3 cellular contexts compared by ENCODE assay signal in the genomic region with DNA sequence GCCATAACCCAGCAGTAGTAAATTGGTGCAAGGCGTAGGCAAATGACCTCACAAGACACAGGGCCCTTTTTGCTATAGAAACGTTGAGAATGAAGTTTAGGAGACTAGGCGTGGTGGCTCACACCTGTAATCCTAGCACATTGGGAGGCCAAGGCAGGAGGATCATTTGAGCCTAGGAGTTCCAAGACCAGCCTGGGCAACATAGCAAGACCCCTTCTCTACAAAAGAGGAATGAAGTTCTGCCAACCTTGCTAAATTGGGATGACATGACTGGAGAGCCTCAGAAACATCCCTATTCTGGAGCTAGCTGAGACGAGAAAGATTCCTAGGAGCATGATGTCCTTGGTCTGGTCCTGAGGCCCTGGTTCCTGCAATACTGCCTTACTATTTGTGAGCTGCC.
TF ChIP-seq lines count a peak whose summit lies in the region.

No MANE protein-coding gene starts in this region.

TF ChIP-seq in HepG2, 621 proteins besides CTCF, POLR2A, EP300 and RAD21:
- TF ChIP-seq ZNF121 (CRISPR knock-in tag; IDR thresholded peaks at IDR 0.05) (peak; percentile 71), POLR2G (IDR thresholded peaks at IDR 0.05; ENCODE audit: low read depth, low read length) (peak; percentile 31; the same call in 1 of the 2 replicates)
- TF ChIP-seq, protein P1, sequence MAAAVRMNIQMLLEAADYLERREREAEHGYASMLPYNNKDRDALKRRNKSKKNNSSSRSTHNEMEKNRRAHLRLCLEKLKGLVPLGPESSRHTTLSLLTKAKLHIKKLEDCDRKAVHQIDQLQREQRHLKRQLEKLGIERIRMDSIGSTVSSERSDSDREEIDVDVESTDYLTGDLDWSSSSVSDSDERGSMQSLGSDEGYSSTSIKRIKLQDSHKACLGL (CRISPR knock-in tag; IDR thresholded peaks at IDR 0.05) = no peak

TF ChIP-seq in IMR-90, 13 proteins besides CTCF, POLR2A, EP300 and RAD21:
- TF ChIP-seq RCOR1 (IDR thresholded peaks at IDR 0.05; ENCODE audit: insufficient replicate concordance, low read length) (no peak), CHD1 (IDR thresholded peaks at IDR 0.05; ENCODE audit: low read depth, low read length) (no peak)

TF ChIP-seq in WTC11, 78 proteins besides CTCF, POLR2A, EP300 and RAD21:
- TF ChIP-seq, protein P2, sequence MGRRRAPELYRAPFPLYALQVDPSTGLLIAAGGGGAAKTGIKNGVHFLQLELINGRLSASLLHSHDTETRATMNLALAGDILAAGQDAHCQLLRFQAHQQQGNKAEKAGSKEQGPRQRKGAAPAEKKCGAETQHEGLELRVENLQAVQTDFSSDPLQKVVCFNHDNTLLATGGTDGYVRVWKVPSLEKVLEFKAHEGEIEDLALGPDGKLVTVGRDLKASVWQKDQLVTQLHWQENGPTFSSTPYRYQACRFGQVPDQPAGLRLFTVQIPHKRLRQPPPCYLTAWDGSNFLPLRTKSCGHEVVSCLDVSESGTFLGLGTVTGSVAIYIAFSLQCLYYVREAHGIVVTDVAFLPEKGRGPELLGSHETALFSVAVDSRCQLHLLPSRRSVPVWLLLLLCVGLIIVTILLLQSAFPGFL (CRISPR knock-in tag; IDR thresholded peaks at IDR 0.05; ENCODE audit: borderline replicate concordance) = no peak
- TF ChIP-seq KAT7 (CRISPR knock-in tag; IDR thresholded peaks at IDR 0.05; ENCODE audit: borderline replicate concordance) (no peak), ZNF121 (CRISPR knock-in tag; IDR thresholded peaks at IDR 0.05) (peak; percentile 95), NFE2L1 (CRISPR knock-in tag; IDR thresholded peaks at IDR 0.05) (no peak), ZNF671 (CRISPR knock-in tag; IDR thresholded peaks at IDR 0.05) (no peak)
- TF ChIP-seq, protein P3, sequence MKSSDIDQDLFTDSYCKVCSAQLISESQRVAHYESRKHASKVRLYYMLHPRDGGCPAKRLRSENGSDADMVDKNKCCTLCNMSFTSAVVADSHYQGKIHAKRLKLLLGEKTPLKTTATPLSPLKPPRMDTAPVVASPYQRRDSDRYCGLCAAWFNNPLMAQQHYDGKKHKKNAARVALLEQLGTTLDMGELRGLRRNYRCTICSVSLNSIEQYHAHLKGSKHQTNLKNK (CRISPR knock-in tag; IDR thresholded peaks at IDR 0.05) = no peak
TF ChIP-seq in WTC11: peak in this region for 1.
